8 cellular contexts compared by ENCODE assay signal in genomic region chr2:168192839-168193616, GRCh38. TPM values are rescaled to one million over a fixed set of nuclear protein-coding genes. Genes with fewer than 3 reads are reported as not detected.
DNase-seq lines count a peak whose midpoint lies in the region; ATAC-seq, FAIRE-seq and TF ChIP-seq lines count a peak whose summit lies in the region.

No MANE protein-coding gene starts in this region.

- peak overlapping the region; percentile 72 for H3K4me2 ChIP-seq in HepG2 (ENCODE audit: low read depth, low read length)

- BruUV-seq in Calu3 (replicated peaks; lab: Mats Ljungman, UMichigan) (no TSS peak), HepG2 (replicated peaks; lab: Mats Ljungman, UMichigan) (no TSS peak)

- POLR2A ChIA-PET in HepG2 (lab: Yijun Ruan, JAX): interaction anchor here (0.8 to 4.5 kb wide), 8 partner anchors 9 to 570 kb away, joined by 3 to 59 read pairs (median 4); no protein-coding TSS in a partner anchor

- H3K4me1 Mint-ChIP-seq in Calu3 (ENCODE audit: low read depth, unreplicated experiment): peaks cover 87% of the 10 kb centered on the region
- H3K4me1 Mint-ChIP-seq in activated CD4-positive, alpha-beta T cell treated with anti-CD3 and anti-CD28 coated beads, Interleukin-2, amount 10 ng/mL, durations not matched to agents 24 days and 14 days: peaks cover 48% of the 10 kb centered on the region

- CTCF ChIA-PET in Calu3 (lab: Charles Lee) (interaction anchor here (0.8 kb wide), 1 partner anchor 14 kb away, joined by 3 read pairs; no protein-coding TSS in a partner anchor), HepG2 (lab: Yijun Ruan, JAX; ENCODE audit: low intra/inter-chr PET ratio, low total read pairs) (no interaction called here)

- H3K27ac Mint-ChIP-seq in Calu3 (ENCODE audit: unreplicated experiment): peak overlapping the region; percentile 96
- peak overlapping the region; percentile 68 for H3K27ac Mint-ChIP-seq in activated CD4-positive, alpha-beta T cell treated with anti-CD3 and anti-CD28 coated beads, Interleukin-2, amount 10 ng/mL, durations not matched to agents 24 days and 14 days

- DNase-seq in Calu3 (peak; percentile 46), MV-4-11 (lab: John Stamatoyannopoulos, UW) (peak; percentile 24), HepG2 (ENCODE audit: low spot score) (no peak), SJCRH30 (no peak)
- DNase-seq in activated CD4-positive, alpha-beta T cell treated with anti-CD3 and anti-CD28 coated beads, Interleukin-2, amount 10 ng/mL, durations not matched to agents 24 days and 14 days: peak; percentile 80

- no peaks in the 10 kb centered on the region for H4K20me1 ChIP-seq in HepG2 (ENCODE audit: insufficient read depth, low read length)

- FAIRE-seq in HepG2 (lab: Jason Lieb, UNC): no peak

- TF ChIP-seq EP300 in HepG2 (IDR thresholded peaks at IDR 0.05; ENCODE audit: low read depth in 2 of 2, low read length in 2 of 2) (no peak), HepG2 (CRISPR knock-in tag; IDR thresholded peaks at IDR 0.05; ENCODE audit: borderline replicate concordance) (no peak)

- peak overlapping the region; percentile 50 for H3K9ac ChIP-seq in HepG2 (ENCODE audit: insufficient read depth, low read depth, low read length)

- peak overlapping the region; percentile 87 for H3K27ac ChIP-seq in HepG2 (ENCODE audit: extremely low read length, insufficient read depth, low read length)
- H3K27ac ChIP-seq in SJCRH30: no peak overlapping the region

- no peak for TF ChIP-seq POLR2A in HepG2 (IDR thresholded peaks at IDR 0.05; ENCODE audit: insufficient read depth in 1 of 2, low read depth in 2 of 2, low read length in 2 of 2)

- H3K9me3 ChIP-seq in HepG2 (ENCODE audit: low read length): no peaks in the 10 kb centered on the region
- H3K9me3 ChIP-seq in SJCRH30 (replicated peaks): no peaks in the 10 kb centered on the region

- H3K4me1 ChIP-seq in HepG2 (ENCODE audit: insufficient read depth, low read length) (peaks cover 96% of the 10 kb centered on the region), SJCRH30 (no peaks in the 10 kb centered on the region)

- ATAC-seq in HepG2 (no peak), GM19455 (IDR thresholded peaks at IDR 0.05; ENCODE audit: unreplicated experiment) (no peak), GM18909 (IDR thresholded peaks at IDR 0.05; ENCODE audit: poor library complexity, unreplicated experiment) (no peak), HG03025 (IDR thresholded peaks at IDR 0.05; ENCODE audit: low FRiP score, unreplicated experiment) (no peak)

- no peak overlapping the region; a peak in 1 of 6 replicates for H3K4me3 ChIP-seq in HepG2 (replicated peaks in 1 of 3; ENCODE audit: insufficient read depth in 1 of 3, low read depth in 2 of 3, low read length in 3 of 3)
- no peak overlapping the region for H3K4me3 ChIP-seq in SJCRH30

- H2AFZ ChIP-seq in HepG2 (ENCODE audit: low read length): no peak overlapping the region

- TF ChIP-seq CTCF in Calu3 (IDR thresholded peaks at IDR 0.05; ENCODE audit: unreplicated experiment) (no peak), HepG2 (CRISPR knock-in tag; IDR thresholded peaks at IDR 0.05) (no peak)

- no peak for TF ChIP-seq RAD21 in HepG2 (CRISPR knock-in tag; IDR thresholded peaks at IDR 0.05)

- peak overlapping the region; percentile 48 for H3K4me3 Mint-ChIP-seq in Calu3 (ENCODE audit: low read depth, unreplicated experiment)
- H3K4me3 Mint-ChIP-seq in activated CD4-positive, alpha-beta T cell treated with anti-CD3 and anti-CD28 coated beads, Interleukin-2, amount 10 ng/mL, durations not matched to agents 24 days and 14 days: peak overlapping the region; percentile 66

- H3K9me3 Mint-ChIP-seq in Calu3 (ENCODE audit: low read depth, unreplicated experiment): no peaks in the 10 kb centered on the region
- no peaks in the 10 kb centered on the region for H3K9me3 Mint-ChIP-seq in activated CD4-positive, alpha-beta T cell treated with anti-CD3 and anti-CD28 coated beads, Interleukin-2, amount 10 ng/mL, durations not matched to agents 24 days and 14 days

- 63% methylated on average over 3 of the region's 3 CpGs for WGBS in HepG2 (ENCODE audit: low lambda C conversion rate)

- H3K36me3 ChIP-seq in HepG2 (replicated peaks in 1 of 2; ENCODE audit: control insufficient read depth in 1 of 2, insufficient read depth in 2 of 2, low read length in 2 of 2) (peaks cover 5% of the 10 kb centered on the region in 2 experiments; a peak in 3 of 5 replicates), SJCRH30 (no peaks in the 10 kb centered on the region)

- peaks cover 62% of the 10 kb centered on the region for H3K79me2 ChIP-seq in HepG2 (ENCODE audit: insufficient read depth, low read length)

- in situ Hi-C loops in HepG2 (cut with HindIII; ENCODE audit: extremely low pct_ligation_motif_present, low pct_unique_long_range_greater_than_20kb): no loop called here

- H3K27me3 ChIP-seq in HepG2 (ENCODE audit: control insufficient read depth in 1 of 2, insufficient read depth in 2 of 2, low read length in 2 of 2) (no peaks in the 10 kb centered on the region), SJCRH30 (no peaks in the 10 kb centered on the region)

- no peaks in the 10 kb centered on the region for H3K27me3 Mint-ChIP-seq in Calu3 (ENCODE audit: unreplicated experiment)
- H3K27me3 Mint-ChIP-seq in activated CD4-positive, alpha-beta T cell treated with anti-CD3 and anti-CD28 coated beads, Interleukin-2, amount 10 ng/mL, durations not matched to agents 24 days and 14 days: no peaks in the 10 kb centered on the region

- intact Hi-C loops in Calu3 (cut with micrococcal nuclease; ENCODE audit: unreplicated experiment): loop anchor here (5.0 kb wide), 2 partner anchors 54 to 56 kb away; partner anchors contain the start of gene STK39
- intact Hi-C loops in activated CD4-positive, alpha-beta T cell treated with anti-CD3 and anti-CD28 coated beads, Interleukin-2, amount 10 ng/mL, durations not matched to agents 24 days and 14 days (cut with micrococcal nuclease): no loop called here
- intact Hi-C loops in HepG2 (cut with micrococcal nuclease; ENCODE audit: unreplicated experiment): loop anchor here (5.0 kb wide), 1 partner anchor 56 kb away; no protein-coding TSS in a partner anchor

- peaks cover 31% of the 10 kb centered on the region for H3K36me3 Mint-ChIP-seq in Calu3 (ENCODE audit: insufficient read depth, unreplicated experiment)
- peaks cover 5% of the 10 kb centered on the region for H3K36me3 Mint-ChIP-seq in activated CD4-positive, alpha-beta T cell treated with anti-CD3 and anti-CD28 coated beads, Interleukin-2, amount 10 ng/mL, durations not matched to agents 24 days and 14 days (ENCODE audit: low read depth)

TF ChIP-seq in HepG2, 621 proteins besides CTCF, POLR2A, EP300 and RAD21 (continues in another document):
- 0 out of 2 replicates have a peak, but pooled peaks have one; percentile 21 for TF ChIP-seq ZSCAN25 (CRISPR knock-in tag; IDR thresholded peaks at IDR 0.05)

RNA-seq across cellular contexts. Expression of gene STK39, which starts 54.4 kb away (rescaled TPM):
- 100 and 110 TPM in 2 replicates for total RNA-seq in Calu3 (2022)
- 40.3 and 40.9 TPM in 2 replicates for total RNA-seq in activated CD4-positive, alpha-beta T cell treated with anti-CD3 and anti-CD28 coated beads, Interleukin-2, amount 10 ng/mL, durations not matched to agents 24 days and 14 days
- 27.3 and 27.5 TPM in 2 replicates for total RNA-seq in HepG2 (2016; rRNA removed; fragmentation: Illumina TruSeq; extraction: Trizol)
- total RNA-seq in HepG2 (2016; cell fraction: cytosol; rRNA removed; fragmentation: Illumina TruSeq; extraction: Trizol; ENCODE audit: low read depth): 38.8 and 42.4 TPM in 2 replicates
- total RNA-seq in HepG2 (2016; cell fraction: insoluble cytoplasmic fraction; rRNA removed; fragmentation: Illumina TruSeq; extraction: Trizol): 26.6 and 28.7 TPM in 2 replicates
- total RNA-seq in HepG2 (2016; cell fraction: membrane; rRNA removed; fragmentation: Illumina TruSeq; extraction: Trizol): 34.3 and 39.4 TPM in 2 replicates
- 28.1 and 30.8 TPM in 2 replicates for total RNA-seq in HepG2 (2016; cell fraction: nucleus; rRNA removed; fragmentation: Illumina TruSeq; extraction: Trizol)
- polyA plus RNA-seq in HepG2 (2011; rRNA removed): 34.7 and 38.4 TPM in 2 replicates
- 19.6 and 35.4 TPM in 2 replicates for polyA plus RNA-seq in HepG2 (2011; cell fraction: cytosol; rRNA removed)
- polyA plus RNA-seq in HepG2 (2011; cell fraction: nucleus; rRNA removed): 15.4 and 20.0 TPM in 2 replicates
- 37.9 and 40.1 TPM in 2 replicates for polyA plus RNA-seq in HepG2 (2012)
- 23.2 and 23.9 TPM in 2 replicates for polyA plus RNA-seq in HepG2 (2016; cell fraction: cytosol; fragmentation: Illumina TruSeq; extraction: Trizol; ENCODE audit: low read depth)
- polyA plus RNA-seq in HepG2 (2016; cell fraction: insoluble cytoplasmic fraction; fragmentation: Illumina TruSeq; extraction: Trizol; ENCODE audit: low read depth): 39.3 and 39.7 TPM in 2 replicates
- polyA plus RNA-seq in HepG2 (2016; cell fraction: membrane; fragmentation: Illumina TruSeq; extraction: Trizol; ENCODE audit: low read depth): 33.8 and 36.7 TPM in 2 replicates
- polyA plus RNA-seq in HepG2 (2016; cell fraction: nucleus; fragmentation: Illumina TruSeq; extraction: Trizol; ENCODE audit: insufficient read depth, low read depth): 24.8 and 27.7 TPM in 2 replicates
- polyA minus RNA-seq in HepG2 (2011; rRNA and poly(A)+ RNA removed; ENCODE audit: low replicate concordance): 2.6 and 29.6 TPM in 2 replicates
- polyA minus RNA-seq in HepG2 (2011; cell fraction: cytosol; rRNA and poly(A)+ RNA removed): 29.1 and 30.6 TPM in 2 replicates
- polyA minus RNA-seq in HepG2 (2011; cell fraction: nucleus; rRNA and poly(A)+ RNA removed): 93.1 and 93.4 TPM in 2 replicates
- total RNA-seq in SJCRH30 (2014; rRNA removed; shearing (Covaris generic)): 7.9 and 8.5 TPM in 2 replicates

Comparison
In these comparisons a context has a peak if more than half of its experiments do, and no peak if none do; other contexts are left out.
1. DNase-seq: peak in Calu3 (single experiment), MV-4-11 (single experiment) and activated CD4-positive, alpha-beta T cell treated with anti-CD3 and anti-CD28 coated beads, Interleukin-2, amount 10 ng/mL, durations not matched to agents 24 days and 14 days (single experiment); none in HepG2 (single experiment) and SJCRH30 (0 of 2).